ENCODE assay signal across 10 cellular contexts in the genomic region with DNA sequence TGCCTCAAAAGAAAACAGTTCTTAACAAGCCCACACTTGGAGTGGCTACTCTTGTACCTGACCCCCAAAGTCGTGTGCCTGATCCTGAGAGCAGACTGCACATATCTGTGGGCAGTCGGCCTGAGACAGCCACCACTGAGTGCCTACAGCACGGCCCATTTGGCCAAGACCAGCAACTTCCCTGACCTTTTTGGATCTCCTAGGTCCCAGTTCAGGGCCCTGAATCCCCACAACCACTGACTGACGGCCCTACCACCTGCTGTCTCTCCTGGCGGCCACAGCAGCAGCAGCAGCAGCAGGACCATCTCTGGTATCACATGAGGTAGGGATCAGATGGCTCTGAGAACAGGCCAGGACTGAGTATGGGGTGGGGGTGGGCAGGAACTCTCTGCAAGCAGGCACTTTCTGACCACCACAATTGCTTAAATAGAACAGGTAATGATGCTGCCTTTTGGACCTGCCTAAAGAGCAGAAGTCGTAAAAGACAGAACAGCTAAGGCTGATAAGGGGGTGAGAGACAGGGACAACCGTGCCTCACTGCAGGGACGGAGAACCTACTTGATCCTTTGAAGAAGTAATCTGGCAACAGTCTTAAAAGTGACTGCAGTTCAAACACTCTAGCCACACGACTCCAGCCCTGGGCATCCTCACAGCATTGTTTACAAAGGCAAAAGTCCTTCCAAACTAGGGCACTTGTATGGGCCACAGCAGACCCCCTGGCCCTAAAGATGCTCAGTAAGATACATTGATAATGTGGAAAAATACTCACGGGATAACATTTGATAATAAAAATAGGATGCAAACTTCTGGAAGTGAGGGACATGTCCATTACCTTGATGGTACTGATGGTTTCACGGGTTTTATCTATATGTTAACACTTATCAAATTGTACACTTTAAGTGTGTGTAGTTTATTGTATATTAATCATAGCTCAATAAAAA. TPM values are rescaled to one million over a fixed set of nuclear protein-coding genes. Genes with fewer than 3 reads are reported as not detected.
DNase-seq lines count a peak whose midpoint lies in the region; ATAC-seq and TF ChIP-seq lines count a peak whose summit lies in the region.
"Not testable (repeated sequence)": the region's sequence is repeated elsewhere in the genome, so short reads cannot be mapped to it uniquely, and the experiment has no call there.
"Had no signal": no experiment of that assay in that cellular context is flagged by ENCODE, and none has a peak within 500 bp of the region (broad histone marks: within the 10 kb centered on the region; RNA-seq: fewer than 3 reads in every experiment).

No MANE protein-coding gene starts in this region.

- not testable (repeated sequence) for H3K14ac ChIP-seq in neuronal stem cell (ENCODE audit: low read length)

- H3K9ac ChIP-seq in neuronal stem cell (ENCODE audit: low read depth, low read length, poor library complexity) = peak overlapping the region; percentile 75

- H4K91ac ChIP-seq in neuronal stem cell (ENCODE audit: low read depth, low read length, poor library complexity) = not testable (repeated sequence)

- no CpG with 5 or more reads among the region's 11 CpGs for WGBS in neuronal stem cell (ENCODE audit: extremely low coverage in 2 of 2, insufficient read length in 2 of 2, insufficient replicate concordance in 1 of 2), 2 donors

- not testable (repeated sequence) for H3K27me3 ChIP-seq in CD8-positive, alpha-beta T cell (ENCODE audit: insufficient read depth, low read length); left lung; neuronal stem cell (ENCODE audit: control insufficient read depth in 3 of 3, insufficient read depth in 3 of 3, low read depth in 1 of 3, low read length in 3 of 3)

- peak overlapping the region; percentile 4 for H3K4ac ChIP-seq in neuronal stem cell (ENCODE audit: low read length)

- H3K18ac ChIP-seq in neuronal stem cell (ENCODE audit: low read length) = peak overlapping the region; percentile 58

- not testable (repeated sequence) for H2BK15ac ChIP-seq in neuronal stem cell (ENCODE audit: low read length)

- POLR2A ChIA-PET in CD8-positive, alpha-beta T cell (lab: Charles Lee); activated CD8-positive, alpha-beta T cell treated with anti-CD3 and anti-CD28 coated beads for 36 hours (lab: Charles Lee): not testable (repeated sequence)

- H2BK120ac ChIP-seq in neuronal stem cell (ENCODE audit: low read depth, low read length) = not testable (repeated sequence)

- not testable (repeated sequence) for H3K4me3 ChIP-seq in CD8-positive, alpha-beta T cell (ENCODE audit: low read depth, low read length); left lung; neuronal stem cell (ENCODE audit: low read length in 2 of 2)

- peak in 4 of 7 experiments; percentile 7 to 51 (median 10) for DNase-seq in CD8-positive, alpha-beta T cell
- DNase-seq in NCI-H2196 treated with DMSO at 0.1 percent for 48 hours (lab: John Stamatoyannopoulos, UW; ENCODE audit: unreplicated experiment) (peak; percentile 57), endothelial cell (ENCODE audit: low spot score) (peak; percentile 2), left lung (peak; percentile 32 to 82)
- DNase-seq in activated CD8-positive, alpha-beta T cell treated with anti-CD3 and anti-CD28 coated beads for 36 hours = peak; percentile 1
- peak; percentile 9 to 58 for DNase-seq in activated naive CD4-positive, alpha-beta T cell treated with anti-CD3 and anti-CD28 coated beads, Interleukin-2, amount 50 U/mL, for 72 hours (ENCODE audit: low spot score in 2 of 2)
- DNase-seq in neuronal stem cell (ENCODE audit: low spot score) = not testable (repeated sequence)
- DNase-seq in stimulated activated CD8-positive, alpha-beta memory T cell treated with anti-CD3 and anti-CD28 coated beads, Interleukin-12 subunit alpha, Interleukin-12 subunit beta, amount 100 ng/mL, for 4 hours (ENCODE audit: low read depth) = peak; percentile 0

- H3K27ac Mint-ChIP-seq in CD8-positive, alpha-beta T cell; activated CD8-positive, alpha-beta T cell treated with anti-CD3 and anti-CD28 coated beads for 36 hours; activated naive CD4-positive, alpha-beta T cell treated with anti-CD3 and anti-CD28 coated beads, Interleukin-2, amount 50 U/mL, for 72 hours; endothelial cell (ENCODE audit: unreplicated experiment): not testable (repeated sequence)

- peak overlapping the region; percentile 88 for H2BK5ac ChIP-seq in neuronal stem cell (ENCODE audit: low read length)

- intact Hi-C loops in CD8-positive, alpha-beta T cell (cut with DNase I, micrococcal nuclease); activated CD8-positive, alpha-beta T cell treated with anti-CD3 and anti-CD28 coated beads for 36 hours (cut with micrococcal nuclease); left lung (cut with DNase I): not testable (repeated sequence)

- H3K4me1 Mint-ChIP-seq in CD8-positive, alpha-beta T cell (ENCODE audit: low read depth); activated CD8-positive, alpha-beta T cell treated with anti-CD3 and anti-CD28 coated beads for 36 hours (ENCODE audit: low read depth); endothelial cell (ENCODE audit: unreplicated experiment): not testable (repeated sequence)

- H3K36me3 Mint-ChIP-seq in CD8-positive, alpha-beta T cell; activated CD8-positive, alpha-beta T cell treated with anti-CD3 and anti-CD28 coated beads for 36 hours (ENCODE audit: low read depth); activated naive CD4-positive, alpha-beta T cell treated with anti-CD3 and anti-CD28 coated beads, Interleukin-2, amount 50 U/mL, for 72 hours; endothelial cell (ENCODE audit: low read depth, unreplicated experiment): not testable (repeated sequence)

- H3K4me2 ChIP-seq in neuronal stem cell (ENCODE audit: insufficient read depth, low read length, poor library complexity, severe bottlenecking) = not testable (repeated sequence)

- H2BK12ac ChIP-seq in neuronal stem cell (ENCODE audit: low read length) = peak overlapping the region; percentile 14

- H3K9me3 Mint-ChIP-seq in CD8-positive, alpha-beta T cell; activated CD8-positive, alpha-beta T cell treated with anti-CD3 and anti-CD28 coated beads for 36 hours; activated naive CD4-positive, alpha-beta T cell treated with anti-CD3 and anti-CD28 coated beads, Interleukin-2, amount 50 U/mL, for 72 hours; endothelial cell (ENCODE audit: unreplicated experiment): not testable (repeated sequence)

- ATAC-seq in CD8-positive, alpha-beta T cell; activated CD8-positive, alpha-beta T cell treated with anti-CD3 and anti-CD28 coated beads for 36 hours; activated naive CD4-positive, alpha-beta T cell treated with anti-CD3 and anti-CD28 coated beads, Interleukin-2, amount 50 U/mL, for 72 hours; left lung: not testable (repeated sequence)

- peaks cover 29% of the 10 kb centered on the region for H3K4me1 ChIP-seq in CD8-positive, alpha-beta T cell (ENCODE audit: insufficient read depth, low read length)
- peaks cover 15 to 26% of the 10 kb centered on the region in 2 donors for H3K4me1 ChIP-seq in left lung
- not testable (repeated sequence) for H3K4me1 ChIP-seq in neuronal stem cell (ENCODE audit: control insufficient read depth in 2 of 2, insufficient read depth in 1 of 2, low read depth in 1 of 2, low read length in 2 of 2)

- not testable (repeated sequence) for H3K36me3 ChIP-seq in CD8-positive, alpha-beta T cell (ENCODE audit: insufficient read depth, low read length)
- H3K36me3 ChIP-seq in left lung (peaks cover 0 to 15% of the 10 kb centered on the region in 2 donors), neuronal stem cell (replicated peaks in 1 of 2; ENCODE audit: control insufficient read depth in 2 of 2, insufficient read depth in 2 of 2, low read length in 2 of 2) (peaks cover 0 to 27% of the 10 kb centered on the region in 2 donors)

- not testable (repeated sequence) for H2AFZ ChIP-seq in neuronal stem cell (ENCODE audit: low read length)

- H3K9me3 ChIP-seq in CD8-positive, alpha-beta T cell (ENCODE audit: low read length); left lung; neuronal stem cell (replicated peaks in 1 of 2; ENCODE audit: control insufficient read depth in 2 of 2, insufficient read depth in 1 of 2, low read depth in 1 of 2, low read length in 2 of 2): not testable (repeated sequence)

- not testable (repeated sequence) for H3K27ac ChIP-seq in CD8-positive, alpha-beta T cell (ENCODE audit: low read depth, low read length); left lung; neuronal stem cell (replicated peaks; ENCODE audit: low read length)

- not testable (repeated sequence) for TF ChIP-seq CTCF in CD8-positive, alpha-beta T cell (IDR thresholded peaks at IDR 0.05); activated CD8-positive, alpha-beta T cell treated with anti-CD3 and anti-CD28 coated beads for 36 hours (IDR thresholded peaks at IDR 0.05); endothelial cell (IDR thresholded peaks at IDR 0.05; ENCODE audit: unreplicated experiment); left lung (IDR thresholded peaks at IDR 0.05)

- CTCF ChIA-PET in CD8-positive, alpha-beta T cell (lab: Charles Lee) = interaction anchor here (0.6 to 0.7 kb wide), 2 partner anchors 36 to 73 kb away, joined by 3 read pairs; no protein-coding TSS in a partner anchor
- CTCF ChIA-PET in activated CD8-positive, alpha-beta T cell treated with anti-CD3 and anti-CD28 coated beads for 36 hours (lab: Charles Lee) = not testable (repeated sequence)

- peak overlapping the region; percentile 57 for H4K8ac ChIP-seq in neuronal stem cell (ENCODE audit: low read depth, low read length)

- H3K27me3 Mint-ChIP-seq in CD8-positive, alpha-beta T cell (ENCODE audit: low read depth); activated CD8-positive, alpha-beta T cell treated with anti-CD3 and anti-CD28 coated beads for 36 hours; endothelial cell (ENCODE audit: unreplicated experiment): not testable (repeated sequence)

- peaks cover 26% of the 10 kb centered on the region for H3K79me1 ChIP-seq in neuronal stem cell (ENCODE audit: low read depth, low read length)

- H3K4me3 Mint-ChIP-seq in CD8-positive, alpha-beta T cell; activated CD8-positive, alpha-beta T cell treated with anti-CD3 and anti-CD28 coated beads for 36 hours; endothelial cell (ENCODE audit: unreplicated experiment): not testable (repeated sequence)

- not testable (repeated sequence) for H3K23ac ChIP-seq in neuronal stem cell (ENCODE audit: low read depth, low read length, poor library complexity)

- not testable (repeated sequence) for H2AK5ac ChIP-seq in neuronal stem cell (ENCODE audit: low read depth, low read length)

RNA-seq across cellular contexts. Expression of gene NBPF1, which starts 26.0 kb away (rescaled TPM):
- 1 to 10 TPM; 5.4 to 7.0 TPM for total RNA-seq in CD8-positive, alpha-beta T cell
- total RNA-seq in activated CD8-positive, alpha-beta T cell treated with anti-CD3 and anti-CD28 coated beads for 36 hours = 1 to 10 TPM; 2.8 to 3.1 TPM
- 1 to 10 TPM; 6.2 to 6.5 TPM for total RNA-seq in activated naive CD4-positive, alpha-beta T cell treated with anti-CD3 and anti-CD28 coated beads, Interleukin-2, amount 50 U/mL, for 72 hours
- total RNA-seq in endothelial cell (ENCODE audit: unreplicated experiment) = 41.8 TPM
- total RNA-seq in left lung = 10 to 100 TPM; 35.2 to 40.1 TPM
- 19.8 TPM for polyA plus RNA-seq in neuronal stem cell (2013, experiment 1 of 2)
- polyA plus RNA-seq in neuronal stem cell (2013, experiment 2 of 2) = 20.3 TPM

RNA-seq across cellular contexts. Expression of gene RNU1-3, which starts 27.4 kb away (rescaled TPM):
- total RNA-seq in CD8-positive, alpha-beta T cell = 1,000 to 10,000 TPM; 3,774 to 3,852 TPM
- 1,000 to 10,000 TPM in 1 of 2 experiments, 100 to 1,000 TPM in 1; 820 to 1,043 TPM for total RNA-seq in activated CD8-positive, alpha-beta T cell treated with anti-CD3 and anti-CD28 coated beads for 36 hours
- 1,000 to 10,000 TPM; 1,082 to 1,722 TPM for total RNA-seq in activated naive CD4-positive, alpha-beta T cell treated with anti-CD3 and anti-CD28 coated beads, Interleukin-2, amount 50 U/mL, for 72 hours
- 3,428 TPM for total RNA-seq in endothelial cell (ENCODE audit: unreplicated experiment)
- 1,000 to 10,000 TPM; 2,748 to 3,444 TPM for total RNA-seq in left lung
- 14.3 TPM for polyA plus RNA-seq in neuronal stem cell (2013, experiment 1 of 2)
- polyA plus RNA-seq in neuronal stem cell (2013, experiment 2 of 2) = 15.9 TPM
- polyA plus RNA-seq: BJ, mammary epithelial cell had no signal
